ENCODE assay signal across 1 cellular context in genomic region chr2:196995757-196996314, GRCh38.
TF ChIP-seq lines count a peak whose summit lies in the region.

No MANE protein-coding gene starts in this region.

TF ChIP-seq in SK-N-SH treated with all-trans-retinoic acid at 6 μM for 48 hours, 23 proteins besides CTCF, POLR2A, EP300 and RAD21 (continued from another document):
- TF ChIP-seq CSRNP3 (CRISPR knock-in tag; IDR thresholded peaks at IDR 0.05) (0 out of 2 replicates have a peak, but pooled peaks have one; percentile 15), TOX (CRISPR knock-in tag; IDR thresholded peaks at IDR 0.05; ENCODE audit: borderline replicate concordance) (no peak), ISL1 (CRISPR knock-in tag; IDR thresholded peaks at IDR 0.05) (peak; percentile 83), SNAI2 (CRISPR knock-in tag; IDR thresholded peaks at IDR 0.05) (0 out of 2 replicates have a peak, but pooled peaks have one; percentile 38), PATZ1 (CRISPR knock-in tag; IDR thresholded peaks at IDR 0.05; ENCODE audit: borderline replicate concordance) (no peak), POU6F1 (CRISPR knock-in tag; IDR thresholded peaks at IDR 0.05; ENCODE audit: borderline replicate concordance, low read depth) (no peak), ARNTL (CRISPR knock-in tag; IDR thresholded peaks at IDR 0.05; ENCODE audit: borderline replicate concordance, low read depth) (no peak), ZNF8 (CRISPR knock-in tag; IDR thresholded peaks at IDR 0.05) (no peak), PPARA (CRISPR knock-in tag; IDR thresholded peaks at IDR 0.05; ENCODE audit: borderline replicate concordance) (no peak), OSR1 (CRISPR knock-in tag; IDR thresholded peaks at IDR 0.05) (no peak), ZC3H10 (CRISPR knock-in tag; IDR thresholded peaks at IDR 0.05) (peak; percentile 89)
